ENCODE assay signal across 21 cellular contexts in genomic region chr11:89922195-89922660, GRCh38. TPM values are rescaled to one million over a fixed set of nuclear protein-coding genes. Genes with fewer than 3 reads are reported as not detected.
DNase-seq lines count a peak whose midpoint lies in the region; ATAC-seq and TF ChIP-seq lines count a peak whose summit lies in the region.
"Had no signal": no experiment of that assay in that cellular context is flagged by ENCODE, and none has a peak within 500 bp of the region (broad histone marks: within the 10 kb centered on the region; RNA-seq: fewer than 3 reads in every experiment).

Gene TRIM49D1 (minus strand): TSS chr11:89922245. CDS start chr11:89917710, 4,535 bp downstream.

- H3K4me3 ChIP-seq in endodermal cell (ENCODE audit: low read length) (no peak within 1 kb of the TSS), left lung (no peak within 1 kb of the TSS)
- H3K4me3 ChIP-seq: HAP-1 had no signal

- WGBS in endodermal cell (ENCODE audit: insufficient coverage in 1 of 2, insufficient read length in 1 of 2), 2 experiments: 85 to 100% methylated on average over 1 of the region's 3 CpGs

- H3K27me3 Mint-ChIP-seq in endodermal cell (ENCODE audit: insufficient read depth): no peaks in the 10 kb centered on the region

- H3K27me3 ChIP-seq in endodermal cell (ENCODE audit: control insufficient read depth, insufficient read depth, low read length, poor library complexity, severe bottlenecking) (no peaks in the 10 kb centered on the region), left lung (no peaks in the 10 kb centered on the region)

- H3K36me3 Mint-ChIP-seq in endodermal cell (ENCODE audit: low read depth): no peaks in the 10 kb centered on the region
- H3K36me3 Mint-ChIP-seq: CD14-positive monocyte; CD8-positive, alpha-beta T cell had no signal

- TF ChIP-seq CTCF in endodermal cell (conservative IDR thresholded peaks at IDR 0.05): no peak
- TF ChIP-seq CTCF in omental fat pad (IDR thresholded peaks at IDR 0.05): no peak
- TF ChIP-seq CTCF in left lung (IDR thresholded peaks at IDR 0.05): no peak

- no peaks in the 10 kb centered on the region for H3K4me1 ChIP-seq in endodermal cell (ENCODE audit: control insufficient read depth, insufficient read depth, low read length)
- H3K4me1 ChIP-seq in left lung: no peaks in the 10 kb centered on the region
- H3K4me1 ChIP-seq: HAP-1 had no signal

- no peak within 1 kb of the TSS for H3K9ac ChIP-seq in endodermal cell (ENCODE audit: extremely low read depth, low read length, poor library complexity, severe bottlenecking)

- no peaks in the 10 kb centered on the region for H3K4me1 Mint-ChIP-seq in endodermal cell
- H3K4me1 Mint-ChIP-seq: CD14-positive monocyte had no signal

- H3K9me3 ChIP-seq in endodermal cell (ENCODE audit: control insufficient read depth, low read length): no peaks in the 10 kb centered on the region
- no peaks in the 10 kb centered on the region for H3K9me3 ChIP-seq in left lung
- H3K9me3 ChIP-seq: HAP-1 had no signal

- ATAC-seq in Right ventricle myocardium inferior (no peak), HG03045 (IDR thresholded peaks at IDR 0.05; ENCODE audit: unreplicated experiment) (no peak), omental fat pad (ENCODE audit: low FRiP score) (no peak), left lung (no peak)
- ATAC-seq: CD8-positive, alpha-beta T cell had no signal

- no peaks in the 10 kb centered on the region for H3K36me3 ChIP-seq in endodermal cell (ENCODE audit: control insufficient read depth, insufficient read depth, low read length)
- H3K36me3 ChIP-seq in left lung: no peaks in the 10 kb centered on the region
- H3K36me3 ChIP-seq: HAP-1 had no signal

- no peak within 1 kb of the TSS for H3K4me3 Mint-ChIP-seq in endodermal cell
- H3K4me3 Mint-ChIP-seq: CD14-positive monocyte; CD8-positive, alpha-beta T cell had no signal

- H3K27ac ChIP-seq in endodermal cell (ENCODE audit: low read depth, low read length) (no peak within 1 kb of the TSS), left lung (no peak within 1 kb of the TSS)
- H3K27ac ChIP-seq: 22Rv1 had no signal

- no peaks in the 10 kb centered on the region for H3K9me3 Mint-ChIP-seq in endodermal cell
- H3K9me3 Mint-ChIP-seq: CD14-positive monocyte; CD8-positive, alpha-beta T cell had no signal

- intact Hi-C loops in Right ventricle myocardium inferior (cut with DNase I): no loop called here
- intact Hi-C loops in cardiac septum (cut with DNase I): no loop called here
- intact Hi-C loops in left lung (cut with DNase I): no loop called here

- no peak within 1 kb of the TSS for H3K27ac Mint-ChIP-seq in endodermal cell
- H3K27ac Mint-ChIP-seq: CD14-positive monocyte; CD8-positive, alpha-beta T cell had no signal

- peak; percentile 17 for DNase-seq in Right ventricle myocardium inferior (ENCODE audit: missing footprints)
- no peak for DNase-seq in cardiac septum (ENCODE audit: low spot score)
- peak; percentile 25 for DNase-seq in endodermal cell
- peak; percentile 0 for DNase-seq in medulla oblongata (ENCODE audit: extremely low spot score)
- no peak for DNase-seq in NCI-H748 (lab: John Stamatoyannopoulos, UW; ENCODE audit: unreplicated experiment)
- DNase-seq in omental fat pad (ENCODE audit: low spot score): no peak
- no peak for DNase-seq in left lung
- DNase-seq: COR-L47, DMS153, DMS79 treated with DMSO at 0.1 percent for 48 hours, EL, GDM1, GOT3 had no signal

RNA-seq across cellular contexts. Expression of gene TRIM49D1, which starts in this region (rescaled TPM):
- total RNA-seq in Right ventricle myocardium inferior: not detected
- total RNA-seq in cardiac septum: not detected
- not detected for total RNA-seq in endodermal cell
- not detected for polyA plus RNA-seq in endodermal cell (2013, experiment 1 of 2)
- polyA plus RNA-seq in endodermal cell (2013, experiment 2 of 2): not detected
- total RNA-seq in omental fat pad: not detected
- not detected for total RNA-seq in left lung
- total RNA-seq: A673; CD8-positive, alpha-beta T cell; HT1080 had no signal
- polyA plus RNA-seq: BJ, CD14-positive monocyte had no signal

Comparison
In these comparisons a context has a peak if more than half of its experiments do, and no peak if none do; other contexts are left out.
1. Peak in DNase-seq in Right ventricle myocardium inferior; RNA of the gene not detected or under 1 TPM.
2. Peak in DNase-seq in endodermal cell; RNA of the gene not detected or under 1 TPM.